ENCODE assay signal across 1 cellular context in the genomic region with DNA sequence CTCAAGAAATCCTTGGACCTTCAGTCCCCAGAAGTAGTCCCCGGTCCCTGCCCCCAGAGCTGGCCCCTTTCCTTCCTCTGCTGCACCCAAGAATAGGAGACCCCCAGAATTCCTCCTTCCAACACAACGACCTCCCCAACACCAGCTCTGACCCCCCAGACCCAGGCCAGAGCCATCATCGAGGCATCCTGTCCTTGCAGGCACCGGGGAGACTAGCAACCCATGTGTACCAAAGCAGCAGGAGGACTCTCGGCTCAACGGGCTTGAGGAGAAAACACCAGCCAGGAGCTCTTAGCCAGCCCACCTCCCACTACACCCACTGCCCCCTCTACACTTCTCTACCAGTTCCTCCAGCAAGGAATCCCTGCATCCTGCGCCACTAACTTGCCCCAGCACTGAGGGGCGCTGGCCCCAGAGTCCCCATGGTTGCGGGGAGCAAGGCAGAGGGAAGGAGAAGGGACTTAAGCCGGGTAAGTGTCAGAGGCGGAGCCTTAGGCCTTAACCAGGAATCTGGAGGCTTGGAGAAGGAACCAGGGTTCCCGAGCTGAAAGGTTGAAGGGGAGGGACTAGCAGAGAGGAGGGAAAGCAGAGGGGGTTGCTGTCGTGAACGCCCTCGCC.
TF ChIP-seq lines count a peak whose summit lies in the region.

No MANE protein-coding gene starts in this region.

TF ChIP-seq in A549, 52 proteins besides CTCF, POLR2A, EP300 and RAD21 (continued from another document):
- TF ChIP-seq, protein P1, sequence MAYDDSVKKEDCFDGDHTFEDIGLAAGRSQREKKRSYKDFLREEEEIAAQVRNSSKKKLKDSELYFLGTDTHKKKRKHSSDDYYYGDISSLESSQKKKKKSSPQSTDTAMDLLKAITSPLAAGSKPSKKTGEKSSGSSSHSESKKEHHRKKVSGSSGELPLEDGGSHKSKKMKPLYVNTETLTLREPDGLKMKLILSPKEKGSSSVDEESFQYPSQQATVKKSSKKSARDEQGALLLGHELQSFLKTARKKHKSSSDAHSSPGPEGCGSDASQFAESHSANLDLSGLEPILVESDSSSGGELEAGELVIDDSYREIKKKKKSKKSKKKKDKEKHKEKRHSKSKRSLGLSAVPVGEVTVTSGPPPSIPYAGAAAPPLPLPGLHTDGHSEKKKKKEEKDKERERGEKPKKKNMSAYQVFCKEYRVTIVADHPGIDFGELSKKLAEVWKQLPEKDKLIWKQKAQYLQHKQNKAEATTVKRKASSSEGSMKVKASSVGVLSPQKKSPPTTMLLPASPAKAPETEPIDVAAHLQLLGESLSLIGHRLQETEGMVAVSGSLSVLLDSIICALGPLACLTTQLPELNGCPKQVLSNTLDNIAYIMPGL (CRISPR knock-in tag; IDR thresholded peaks at IDR 0.05; ENCODE audit: borderline replicate concordance), result no peak
- no peak for TF ChIP-seq HOXB13 (CRISPR knock-in tag; IDR thresholded peaks at IDR 0.05; ENCODE audit: low read depth)
- TF ChIP-seq TP53 (CRISPR knock-in tag; IDR thresholded peaks at IDR 0.05), result no peak
- TF ChIP-seq KDM1A (IDR thresholded peaks at IDR 0.05; ENCODE audit: low read depth), result no peak
- TF ChIP-seq CEBPB (IDR thresholded peaks at IDR 0.05), result no peak
- no peak for TF ChIP-seq MAZ (IDR thresholded peaks at IDR 0.05; ENCODE audit: borderline replicate concordance, low read depth, low read length)
- TF ChIP-seq NFE2L2 (conservative IDR thresholded peaks at IDR 0.05; ENCODE audit: low read length), result no peak
- TF ChIP-seq ZC3H11A (IDR thresholded peaks at IDR 0.05), result no peak
- no peak for TF ChIP-seq REST (IDR thresholded peaks at IDR 0.05)
